ENCODE assay signal across 35 cellular contexts in genomic region chr7:17815318-17815717, GRCh38.
"Had no signal": no experiment of that assay in that cellular context is flagged by ENCODE, and none has a peak within 500 bp of the region (broad histone marks: within the 10 kb centered on the region; RNA-seq: fewer than 3 reads in every experiment).

No MANE protein-coding gene starts in this region.

- H3K9me3 ChIP-seq: body of pancreas, neutrophil, ovary, prostate gland, vagina had no signal

- H3K4me3 ChIP-seq: adrenal gland, body of pancreas, cardiac muscle cell, heart right ventricle, left lung, lung, ovary, prostate gland, sigmoid colon, smooth muscle cell, upper lobe of left lung, vagina had no signal

- H3K4me1 Mint-ChIP-seq: nephron progenitor cell; stimulated activated memory B cell treated with anti-CD40 and anti-IgM and Interleukin-4, amounts not matched to agents 10 μg/mL and 1 μg/mL and 100 μg/mL, for 72 hours; stimulated activated naive CD8-positive, alpha-beta T cell treated with anti-CD3 and anti-CD28 coated beads, Interleukin-15, amount 100 ng/mL, for 72 hours had no signal

- H3K4me1 ChIP-seq: body of pancreas, heart right ventricle, left lung, prostate gland, sigmoid colon, upper lobe of left lung, vagina had no signal

- H3K27me3 ChIP-seq: adrenal gland, body of pancreas, cardiac muscle cell, foreskin keratinocyte, heart right ventricle, left lung, neutrophil, ovary, sigmoid colon, upper lobe of left lung, vagina had no signal

- H3K27ac Mint-ChIP-seq: activated naive CD8-positive, alpha-beta T cell treated with anti-CD3 and anti-CD28 coated beads for 36 hours; activated T-cell treated with anti-CD3 and anti-CD28 coated beads, Interleukin-2, amount 50 U/mL, for 72 hours; nephron progenitor cell; stimulated activated memory B cell treated with anti-CD40 and anti-IgM and Interleukin-4, amounts not matched to agents 10 μg/mL and 1 μg/mL and 100 μg/mL, for 72 hours; stimulated activated naive CD8-positive, alpha-beta T cell treated with anti-CD3 and anti-CD28 coated beads, Interleukin-15, amount 100 ng/mL, for 72 hours had no signal

- DNase-seq: activated CD4-positive, alpha-beta T cell treated with anti-CD3 and anti-CD28 coated beads for 4 hours; activated CD4-positive, alpha-beta T cell treated with anti-CD3 and anti-CD28 coated beads, Interleukin-2, amount 50 U/mL, for 4 hours; activated naive CD4-positive, alpha-beta T cell; activated naive CD8-positive, alpha-beta T cell treated with anti-CD3 and anti-CD28 coated beads for 36 hours; activated T-cell treated with anti-CD3 and anti-CD28 coated beads for 4 hours; activated T-cell treated with anti-CD3 and anti-CD28 coated beads, Interleukin-2, amount 50 U/mL, for 72 hours; adrenal gland; aorta; body of pancreas; cerebellar nuclear complex; cortex of kidney; effector memory CD8-positive, alpha-beta T cell; foreskin keratinocyte; heart right ventricle; kidney glomerular epithelial cell; left lung; mucosa of descending colon; nephron progenitor cell; ovary; retina; sigmoid colon; stimulated activated CD4-positive, alpha-beta T cell treated with anti-CD3 and anti-CD28 coated beads, Interleukin-1b, Interleukin-23, amount 100 ng/mL, for 48 hours; stimulated activated CD4-positive, alpha-beta T cell treated with anti-CD3 and anti-CD28 coated beads, Interleukin-4, amount 100 ng/mL, for 4 hours; stimulated activated CD8-positive, alpha-beta memory T cell treated with anti-CD3 and anti-CD28 coated beads, Interleukin-4, amount 100 ng/mL, for 48 hours; stimulated activated naive CD8-positive, alpha-beta T cell treated with anti-CD3 and anti-CD28 coated beads, Interleukin-15, amount 100 ng/mL, for 72 hours; substantia nigra; upper lobe of left lung had no signal

- H3K27ac ChIP-seq: adrenal gland, body of pancreas, cardiac muscle cell, foreskin keratinocyte, heart right ventricle, left lung, neutrophil, ovary, prostate gland, sigmoid colon, upper lobe of left lung, vagina had no signal

- H3K27me3 Mint-ChIP-seq: activated naive CD8-positive, alpha-beta T cell treated with anti-CD3 and anti-CD28 coated beads for 36 hours; effector memory CD8-positive, alpha-beta T cell; stimulated activated memory B cell treated with anti-CD40 and anti-IgM and Interleukin-4, amounts not matched to agents 10 μg/mL and 1 μg/mL and 100 μg/mL, for 72 hours; stimulated activated naive CD8-positive, alpha-beta T cell treated with anti-CD3 and anti-CD28 coated beads, Interleukin-15, amount 100 ng/mL, for 72 hours had no signal

- ATAC-seq: activated T-cell treated with anti-CD3 and anti-CD28 coated beads, Interleukin-2, amount 50 U/mL, for 72 hours; body of pancreas; effector memory CD8-positive, alpha-beta T cell; esophagus mucosa; foreskin keratinocyte; heart right ventricle; left lung; mucosa of descending colon; stimulated activated memory B cell treated with anti-CD40 and anti-IgM and Interleukin-4, amounts not matched to agents 10 μg/mL and 1 μg/mL and 100 μg/mL, for 72 hours; stimulated activated naive CD8-positive, alpha-beta T cell treated with anti-CD3 and anti-CD28 coated beads, Interleukin-15, amount 100 ng/mL, for 72 hours had no signal

- H3K4me3 Mint-ChIP-seq: activated naive CD8-positive, alpha-beta T cell treated with anti-CD3 and anti-CD28 coated beads for 36 hours; activated T-cell treated with anti-CD3 and anti-CD28 coated beads, Interleukin-2, amount 50 U/mL, for 72 hours; effector memory CD8-positive, alpha-beta T cell; nephron progenitor cell; stimulated activated memory B cell treated with anti-CD40 and anti-IgM and Interleukin-4, amounts not matched to agents 10 μg/mL and 1 μg/mL and 100 μg/mL, for 72 hours; stimulated activated naive CD8-positive, alpha-beta T cell treated with anti-CD3 and anti-CD28 coated beads, Interleukin-15, amount 100 ng/mL, for 72 hours had no signal

- H3K4me2 ChIP-seq: smooth muscle cell had no signal

- H3K36me3 ChIP-seq: ovary, prostate gland had no signal

- H3K9me3 Mint-ChIP-seq: effector memory CD8-positive, alpha-beta T cell had no signal
